ENCODE assay signal across 28 cellular contexts in the genomic region with DNA sequence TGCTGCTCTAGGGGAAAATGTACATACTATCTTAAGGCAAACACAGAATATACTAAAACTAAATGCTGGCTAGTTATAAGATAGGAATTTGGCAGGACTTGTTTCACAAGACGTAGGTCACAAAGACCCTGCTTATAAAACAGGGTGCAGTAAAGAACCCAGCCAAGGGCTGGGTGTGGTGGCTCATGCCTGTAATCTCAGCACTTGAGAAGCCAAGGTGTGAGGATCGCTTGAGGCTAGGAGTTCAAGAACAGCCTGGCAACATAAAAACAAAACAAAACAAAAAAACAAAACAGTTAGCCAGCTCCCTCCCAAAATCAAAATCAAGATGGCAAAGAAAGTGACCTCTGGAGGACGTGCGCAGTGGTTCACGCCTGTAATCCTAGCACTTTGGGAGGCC. TPM values are rescaled to one million over a fixed set of nuclear protein-coding genes. Genes with fewer than 3 reads are reported as not detected.
DNase-seq lines count a peak whose midpoint lies in the region; ATAC-seq, FAIRE-seq and TF ChIP-seq lines count a peak whose summit lies in the region.
"Had no signal": no experiment of that assay in that cellular context is flagged by ENCODE, and none has a peak within 500 bp of the region (broad histone marks: within the 10 kb centered on the region; RNA-seq: fewer than 3 reads in every experiment).

No MANE protein-coding gene starts in this region.

- FAIRE-seq in small intestine (lab: Jason Lieb, UNC), result no peak
- FAIRE-seq: A549, keratinocyte, pancreas had no signal

- 25 to 65% (median 38%) methylated on average over 5 of the region's 5 CpGs for WGBS in small intestine, 3 donors

- H3K27ac ChIP-seq in small intestine (ENCODE audit: low read depth in 1 of 2, low read length in 1 of 2), result no peak overlapping the region
- H3K27ac ChIP-seq: pancreas had no signal

- H3K4me1 ChIP-seq in small intestine (ENCODE audit: control insufficient read depth in 2 of 2, insufficient read depth in 1 of 2, low read depth in 1 of 2, low read length in 1 of 2), result peaks cover 2 to 3% of the 10 kb centered on the region in 2 donors
- H3K4me1 ChIP-seq: HAP-1 had no signal

- no peaks in the 10 kb centered on the region for H3K9me3 Mint-ChIP-seq in natural killer cell
- H3K9me3 Mint-ChIP-seq in natural killer cell treated with Interleukin-12 subunit alpha and Interleukin-12 subunit beta and Interleukin-15 and Interleukin-18, amount 100 ng/mL, for 72 hours, result no peaks in the 10 kb centered on the region
- H3K9me3 Mint-ChIP-seq: activated CD8-positive, alpha-beta T cell treated with anti-CD3 and anti-CD28 coated beads for 36 hours; activated naive CD4-positive, alpha-beta T cell treated with anti-CD3 and anti-CD28 coated beads, Interleukin-2, amount 10 ng/mL, durations not matched to agents 7 days and 5 days; activated T-helper 17 cell treated with anti-CD3 and anti-CD28 coated beads, Interleukin-2, amount 50 U/mL, for 72 hours; nephron had no signal

- intact Hi-C loops in natural killer cell (cut with micrococcal nuclease), result no loop called here

- no peaks in the 10 kb centered on the region for H3K36me3 ChIP-seq in small intestine (ENCODE audit: control insufficient read depth in 2 of 2, insufficient read depth in 2 of 2, low read length in 2 of 2)
- H3K36me3 ChIP-seq: adrenal gland, HAP-1, pancreas, upper lobe of left lung had no signal

- H3K27ac Mint-ChIP-seq in natural killer cell, result peak overlapping the region; percentile 96 to 97
- H3K27ac Mint-ChIP-seq in natural killer cell treated with Interleukin-12 subunit alpha and Interleukin-12 subunit beta and Interleukin-15 and Interleukin-18, amount 100 ng/mL, for 72 hours, result peak overlapping the region in 1 of 2 donors; percentile 78
- H3K27ac Mint-ChIP-seq: activated CD8-positive, alpha-beta T cell treated with anti-CD3 and anti-CD28 coated beads for 36 hours; activated naive CD4-positive, alpha-beta T cell treated with anti-CD3 and anti-CD28 coated beads, Interleukin-2, amount 10 ng/mL, durations not matched to agents 7 days and 5 days; activated T-helper 17 cell treated with anti-CD3 and anti-CD28 coated beads, Interleukin-2, amount 50 U/mL, for 72 hours; nephron had no signal

- no peak overlapping the region for H3K4me3 ChIP-seq in fibroblast of villous mesenchyme (ENCODE audit: low read depth, low read length)
- no peak overlapping the region for H3K4me3 ChIP-seq in small intestine (ENCODE audit: low read depth in 1 of 2, low read length in 2 of 2)
- H3K4me3 ChIP-seq: A549, adrenal gland, HAP-1, pancreas, upper lobe of left lung had no signal

- no peaks in the 10 kb centered on the region for H3K27me3 Mint-ChIP-seq in natural killer cell (ENCODE audit: low read depth in 2 of 2)
- H3K27me3 Mint-ChIP-seq in natural killer cell treated with Interleukin-12 subunit alpha and Interleukin-12 subunit beta and Interleukin-15 and Interleukin-18, amount 100 ng/mL, for 72 hours, result no peaks in the 10 kb centered on the region
- H3K27me3 Mint-ChIP-seq: activated CD8-positive, alpha-beta T cell treated with anti-CD3 and anti-CD28 coated beads for 36 hours; activated naive CD4-positive, alpha-beta T cell treated with anti-CD3 and anti-CD28 coated beads, Interleukin-2, amount 10 ng/mL, durations not matched to agents 7 days and 5 days; activated T-helper 17 cell treated with anti-CD3 and anti-CD28 coated beads, Interleukin-2, amount 50 U/mL, for 72 hours had no signal

- H3K9me3 ChIP-seq in small intestine (ENCODE audit: control insufficient read depth, low read depth), result no peaks in the 10 kb centered on the region
- H3K9me3 ChIP-seq: A549, adrenal gland, HAP-1, pancreas, upper lobe of left lung had no signal

- H3K27me3 ChIP-seq in small intestine (ENCODE audit: control insufficient read depth in 2 of 2, insufficient read depth in 2 of 2, low read length in 2 of 2), result no peaks in the 10 kb centered on the region
- H3K27me3 ChIP-seq: adrenal gland, pancreas, upper lobe of left lung had no signal

- TF ChIP-seq CTCF in natural killer cell (IDR thresholded peaks at IDR 0.05) (no peak), fibroblast of villous mesenchyme (IDR thresholded peaks at IDR 0.05; ENCODE audit: insufficient read depth, low read depth, low read length) (no peak)

- H3K4me3 Mint-ChIP-seq in natural killer cell, result peak overlapping the region; percentile 75
- no peak overlapping the region for H3K4me3 Mint-ChIP-seq in natural killer cell treated with Interleukin-12 subunit alpha and Interleukin-12 subunit beta and Interleukin-15 and Interleukin-18, amount 100 ng/mL, for 72 hours
- H3K4me3 Mint-ChIP-seq: activated CD8-positive, alpha-beta T cell treated with anti-CD3 and anti-CD28 coated beads for 36 hours; activated naive CD4-positive, alpha-beta T cell treated with anti-CD3 and anti-CD28 coated beads, Interleukin-2, amount 10 ng/mL, durations not matched to agents 7 days and 5 days; activated T-helper 17 cell treated with anti-CD3 and anti-CD28 coated beads, Interleukin-2, amount 50 U/mL, for 72 hours; nephron had no signal

- H3K36me3 Mint-ChIP-seq in natural killer cell, result no peaks in the 10 kb centered on the region
- H3K36me3 Mint-ChIP-seq in natural killer cell treated with Interleukin-12 subunit alpha and Interleukin-12 subunit beta and Interleukin-15 and Interleukin-18, amount 100 ng/mL, for 72 hours, result no peaks in the 10 kb centered on the region

- DNase-seq in natural killer cell (peak; percentile 28), fibroblast of villous mesenchyme (ENCODE audit: low read depth) (peak; percentile 18), small intestine (peak; percentile 76), RPMI8226 (no peak), NCI-H128 (lab: John Stamatoyannopoulos, UW; ENCODE audit: unreplicated experiment) (no peak)
- DNase-seq in natural killer cell treated with Interleukin-12 subunit alpha and Interleukin-12 subunit beta and Interleukin-15 and Interleukin-18, amount 100 ng/mL, for 72 hours (ENCODE audit: low spot score), result no peak
- DNase-seq: activated CD8-positive, alpha-beta memory T cell treated with anti-CD3 and anti-CD28 coated beads, Interleukin-2, amount 50 U/mL, for 48 hours; activated naive CD4-positive, alpha-beta T cell treated with anti-CD3 and anti-CD28 coated beads, Interleukin-2, amount 10 ng/mL, durations not matched to agents 7 days and 5 days; adrenal gland; Calu3; DMS79 treated with DMSO at 0.1 percent for 48 hours; GDM1; NCI-H1417 treated with DMSO at 0.1 percent for 48 hours; NCI-H2081; NCI-H524 treated with DMSO at 0.1 percent for 48 hours; OCI-M1; SHP77; stimulated activated CD4-positive, alpha-beta T cell treated with anti-CD3 and anti-CD28 coated beads, Interleukin-2, amount 100 ng/mL, for 48 hours; upper lobe of left lung had no signal

- H3K4me1 Mint-ChIP-seq in natural killer cell, result peaks cover 21 to 27% of the 10 kb centered on the region in 2 donors
- H3K4me1 Mint-ChIP-seq in natural killer cell treated with Interleukin-12 subunit alpha and Interleukin-12 subunit beta and Interleukin-15 and Interleukin-18, amount 100 ng/mL, for 72 hours (ENCODE audit: low read depth in 2 of 2), result peaks cover 12 to 19% of the 10 kb centered on the region in 2 donors

- peak in 2 of 3 donors; percentile 40 to 44 for ATAC-seq in natural killer cell
- ATAC-seq in natural killer cell treated with Interleukin-12 subunit alpha and Interleukin-12 subunit beta and Interleukin-15 and Interleukin-18, amount 100 ng/mL, for 72 hours, result no peak
- no peak for ATAC-seq in HG02870 (IDR thresholded peaks at IDR 0.05; ENCODE audit: unreplicated experiment)
- no peak for ATAC-seq in GM19035 (IDR thresholded peaks at IDR 0.05; ENCODE audit: unreplicated experiment)
- ATAC-seq: A549, pancreas had no signal

RNA-seq across cellular contexts. Expression of gene DENND4C, which starts 49.5 kb away (rescaled TPM):
- total RNA-seq in natural killer cell (100 to 1,000 TPM in 2 of 3 donors, 10 to 100 TPM in 1; 82.6 to 115 (median 100) TPM), fibroblast of villous mesenchyme (54.1 and 70.0 TPM in 2 replicates)
- 10 to 100 TPM; 31.8 to 36.5 TPM for total RNA-seq in natural killer cell treated with Interleukin-12 subunit alpha and Interleukin-12 subunit beta and Interleukin-15 and Interleukin-18, amount 100 ng/mL, for 72 hours
- 10 to 100 TPM; 13.8 to 18.6 (median 16.8) TPM for polyA plus RNA-seq in small intestine

RNA-seq across cellular contexts. Expression of gene PLIN2, which starts 53.7 kb away (rescaled TPM):
- total RNA-seq in natural killer cell (100 to 1,000 TPM in 2 of 3 donors, 10 to 100 TPM in 1; 87.9 to 103 (median 102) TPM), fibroblast of villous mesenchyme (90.2 and 119 TPM in 2 replicates)
- 10 to 100 TPM; 57.2 to 88.0 TPM for total RNA-seq in natural killer cell treated with Interleukin-12 subunit alpha and Interleukin-12 subunit beta and Interleukin-15 and Interleukin-18, amount 100 ng/mL, for 72 hours
- polyA plus RNA-seq in small intestine, result 100 to 1,000 TPM in 2 of 3 donors, 10 to 100 TPM in 1; 93.9 to 309 (median 282) TPM
- total RNA-seq: Calu3 had no signal

Comparison
In these comparisons a context has a peak if more than half of its experiments do, and no peak if none do; other contexts are left out.
1. ATAC-seq: peak in natural killer cell (2 of 3); none in natural killer cell treated with Interleukin-12 subunit alpha and Interleukin-12 subunit beta and Interleukin-15 and Interleukin-18, amount 100 ng/mL, for 72 hours (0 of 2), HG02870 (single experiment) and GM19035 (single experiment).
2. DNase-seq: peak in natural killer cell (single experiment), fibroblast of villous mesenchyme (single experiment) and small intestine (single experiment); none in natural killer cell treated with Interleukin-12 subunit alpha and Interleukin-12 subunit beta and Interleukin-15 and Interleukin-18, amount 100 ng/mL, for 72 hours (single experiment), RPMI8226 (single experiment) and NCI-H128 (single experiment).